24 cellular contexts compared by ENCODE assay signal in genomic region chr16:77581706-77582105, GRCh38.
A peak's percentile ranks its signal among the peaks of the same experiment; 100 is the strongest.
DNase-seq lines count a peak whose midpoint lies in the region; ATAC-seq lines count a peak whose summit lies in the region.
"Had no signal": no experiment of that assay in that cellular context is flagged by ENCODE, and none has a peak within 500 bp of the region (broad histone marks: within the 10 kb centered on the region; RNA-seq: fewer than 3 reads in every experiment).

No MANE protein-coding gene starts in this region.

- WGBS in mesenchymal stem cell: 63% methylated on average over 2 of the region's 2 CpGs

- peaks cover 12 to 16% of the 10 kb centered on the region in 2 experiments for H3K27me3 ChIP-seq in mesenchymal stem cell (ENCODE audit: control insufficient read depth in 1 of 2, insufficient read depth in 1 of 2, low read length in 2 of 2)
- H3K27me3 ChIP-seq: Peyer's patch had no signal

- no peak overlapping the region for H4K8ac ChIP-seq in mesenchymal stem cell (ENCODE audit: low read length)

- H3K9me3 Mint-ChIP-seq in activated T-cell treated with anti-CD3 and anti-CD28 coated beads, Interleukin-2, amount 50 U/mL, for 4 hours: no peaks in the 10 kb centered on the region
- H3K9me3 Mint-ChIP-seq: CD8-positive, alpha-beta T cell had no signal

- H2AK5ac ChIP-seq in mesenchymal stem cell (ENCODE audit: low read length, severe bottlenecking): no peak overlapping the region

- H3K36me3 ChIP-seq in mesenchymal stem cell (ENCODE audit: control insufficient read depth in 1 of 2, insufficient read depth in 2 of 2, low read depth in 1 of 2, low read length in 2 of 2): no peaks in the 10 kb centered on the region
- H3K36me3 ChIP-seq: Peyer's patch had no signal

- peaks cover 22% of the 10 kb centered on the region for H3K27me3 Mint-ChIP-seq in activated T-cell treated with anti-CD3 and anti-CD28 coated beads, Interleukin-2, amount 50 U/mL, for 4 hours (ENCODE audit: low read depth)

- peak; percentile 50 for DNase-seq in EH (ENCODE audit: low read depth)
- DNase-seq in amniotic epithelial cell (ENCODE audit: low read depth): peak; percentile 53
- DNase-seq in fibroblast of gingiva (ENCODE audit: low read depth): peak; percentile 57
- DNase-seq in mesenchymal stem cell: peak; percentile 72
- no peak for DNase-seq in activated T-cell treated with anti-CD3 and anti-CD28 coated beads, Interleukin-2, amount 50 U/mL, for 4 hours
- DNase-seq: Caco-2; CD8-positive, alpha-beta T cell; EL; GF-D8; GM23248; H9; KG1; MM.1S; NCI-H1417; NCI-H1694; NCI-H2029 treated with DMSO at 0.1 percent for 48 hours; NCI-H526 treated with DMSO at 0.1 percent for 48 hours; Peyer's patch; SHP77 treated with DMSO at 0.1 percent for 48 hours had no signal

- no peak overlapping the region for H3K4me2 ChIP-seq in mesenchymal stem cell (ENCODE audit: low read length, poor library complexity, severe bottlenecking)

- H2AFZ ChIP-seq in mesenchymal stem cell (ENCODE audit: low read depth, low read length): no peak overlapping the region
- H2AFZ ChIP-seq: GM23248 had no signal

- H2BK12ac ChIP-seq in mesenchymal stem cell (ENCODE audit: low read length in 2 of 2): no peak overlapping the region

- ATAC-seq in GM18909 (IDR thresholded peaks at IDR 0.05; ENCODE audit: poor library complexity, unreplicated experiment) (no peak), GM19023 (IDR thresholded peaks at IDR 0.05; ENCODE audit: unreplicated experiment) (no peak), GM21515 (IDR thresholded peaks at IDR 0.05; ENCODE audit: unreplicated experiment) (no peak)
- ATAC-seq in activated T-cell treated with anti-CD3 and anti-CD28 coated beads, Interleukin-2, amount 50 U/mL, for 4 hours: no peak
- ATAC-seq: CD8-positive, alpha-beta T cell had no signal

- no peak overlapping the region for H3K27ac ChIP-seq in mesenchymal stem cell (ENCODE audit: low read length, poor library complexity, severe bottlenecking)
- H3K27ac ChIP-seq: C4-2B, GM23248, Peyer's patch had no signal

- H3K79me1 ChIP-seq in mesenchymal stem cell (replicated peaks; ENCODE audit: low read length, poor library complexity, severe bottlenecking): no peaks in the 10 kb centered on the region

- H3K9me3 ChIP-seq in mesenchymal stem cell (ENCODE audit: control insufficient read depth, low read length): no peaks in the 10 kb centered on the region
- H3K9me3 ChIP-seq: Caco-2, Peyer's patch had no signal

- H3K9ac ChIP-seq in mesenchymal stem cell (ENCODE audit: low read length): no peak overlapping the region
- H3K9ac ChIP-seq: GM23248 had no signal

- no peak overlapping the region for H3K18ac ChIP-seq in mesenchymal stem cell (ENCODE audit: low read depth in 1 of 2, low read length in 2 of 2)

- H3K14ac ChIP-seq in mesenchymal stem cell (ENCODE audit: low read length in 2 of 2): no peak overlapping the region

- no peak overlapping the region for H2BK5ac ChIP-seq in mesenchymal stem cell (ENCODE audit: low read depth, low read length, poor library complexity, severe bottlenecking)

- H3K4me1 ChIP-seq in mesenchymal stem cell (ENCODE audit: control insufficient read depth, insufficient read depth, low read depth, low read length): peaks cover 5% of the 10 kb centered on the region
- H3K4me1 ChIP-seq: Caco-2, Peyer's patch had no signal

- no peaks in the 10 kb centered on the region for H3K36me3 Mint-ChIP-seq in activated T-cell treated with anti-CD3 and anti-CD28 coated beads, Interleukin-2, amount 50 U/mL, for 4 hours (ENCODE audit: insufficient read depth)
- H3K36me3 Mint-ChIP-seq: CD8-positive, alpha-beta T cell had no signal

- H3K23ac ChIP-seq in mesenchymal stem cell (ENCODE audit: low read length in 2 of 2): no peak overlapping the region

- no peak overlapping the region for H4K91ac ChIP-seq in mesenchymal stem cell (ENCODE audit: low read length)

- H3K4me1 Mint-ChIP-seq in activated T-cell treated with anti-CD3 and anti-CD28 coated beads, Interleukin-2, amount 50 U/mL, for 4 hours (ENCODE audit: low read depth): no peaks in the 10 kb centered on the region
- H3K4me1 Mint-ChIP-seq: B cell had no signal

- H3K4ac ChIP-seq in mesenchymal stem cell (ENCODE audit: low read depth in 1 of 2, low read length in 2 of 2): no peak overlapping the region

- H3K4me3 Mint-ChIP-seq in activated T-cell treated with anti-CD3 and anti-CD28 coated beads, Interleukin-2, amount 50 U/mL, for 4 hours: no peak overlapping the region
- H3K4me3 Mint-ChIP-seq: B cell; CD8-positive, alpha-beta T cell; H9 had no signal

- no peak overlapping the region for H3K4me3 ChIP-seq in mesenchymal stem cell (ENCODE audit: insufficient read depth in 1 of 2, low read depth in 1 of 2, low read length in 2 of 2)
- H3K4me3 ChIP-seq: GM23248, Peyer's patch had no signal

- no peak overlapping the region for H2BK120ac ChIP-seq in mesenchymal stem cell (ENCODE audit: low read depth, low read length)

- no peak overlapping the region for H2BK15ac ChIP-seq in mesenchymal stem cell (ENCODE audit: low read depth, poor library complexity, severe bottlenecking)
